Comparison of ENCODE assay signal across 14 cellular contexts in the genomic region with DNA sequence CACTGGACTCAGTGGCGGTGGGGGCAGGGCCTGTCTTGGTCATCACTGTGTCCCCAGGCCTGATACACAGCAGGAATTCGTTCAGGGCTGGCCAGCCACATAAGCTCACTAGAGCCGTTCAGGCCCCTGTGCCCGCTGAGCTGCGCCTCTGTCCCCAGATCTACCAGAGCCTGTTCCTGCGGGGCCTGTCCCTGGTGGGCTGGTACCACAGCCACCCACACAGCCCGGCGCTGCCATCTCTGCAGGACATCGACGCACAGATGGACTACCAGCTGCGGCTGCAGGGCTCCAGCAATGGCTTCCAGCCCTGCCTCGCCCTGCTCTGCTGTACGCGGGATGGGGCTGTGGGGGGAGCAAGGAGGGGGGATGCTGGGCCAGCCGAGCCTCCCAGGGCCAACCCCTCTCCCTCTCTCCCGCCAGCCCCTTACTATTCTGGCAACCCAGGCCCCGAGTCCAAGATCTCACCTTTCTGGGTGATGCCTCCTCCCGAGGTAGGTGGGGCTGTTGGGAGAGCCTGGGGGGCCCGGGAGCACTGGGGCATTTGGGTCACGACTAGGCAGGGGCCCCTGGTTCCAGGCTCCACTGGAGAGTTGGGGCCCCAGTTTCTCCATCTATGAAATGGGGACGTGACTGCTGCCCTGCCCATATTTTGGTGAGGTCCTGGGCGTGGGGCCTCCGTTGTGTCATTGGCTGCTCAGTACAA.
"Had no signal": no experiment of that assay in that cellular context is flagged by ENCODE, and none has a peak within 500 bp of the region (broad histone marks: within the 10 kb centered on the region; RNA-seq: fewer than 3 reads in every experiment).

No MANE protein-coding gene starts in this region.

- H3K4me1 ChIP-seq: colonic mucosa had no signal

- H3K4me3 ChIP-seq: cardiac muscle cell, colonic mucosa, gastroesophageal sphincter, mucosa of descending colon had no signal

- ATAC-seq: gastroesophageal sphincter, mucosa of descending colon, natural killer cell had no signal

- DNase-seq: activated CD4-positive, alpha-beta memory T cell treated with anti-CD3 and anti-CD28 coated beads for 36 hours; activated CD4-positive, alpha-beta T cell treated with anti-CD3 and anti-CD28 coated beads for 1 hour; activated naive CD4-positive, alpha-beta T cell treated with anti-CD3 and anti-CD28 coated beads for 36 hours; colonic mucosa; effector CD8-positive, alpha-beta T cell; kidney glomerular epithelial cell; mucosa of descending colon; natural killer cell; stimulated activated CD4-positive, alpha-beta T cell treated with anti-CD3 and anti-CD28 coated beads, Interleukin-15, amount 100 ng/mL, for 24 hours; stimulated activated CD4-positive, alpha-beta T cell treated with anti-CD3 and anti-CD28 coated beads, Interleukin-4, amount 100 ng/mL, for 4 hours; SW 1271; trophoblast cell had no signal

- H3K9me3 ChIP-seq: colonic mucosa, gastroesophageal sphincter, mucosa of descending colon had no signal

- H3K27me3 ChIP-seq: cardiac muscle cell, colonic mucosa, gastroesophageal sphincter had no signal

- H3K27ac ChIP-seq: colonic mucosa, gastroesophageal sphincter had no signal
